Comparison of ENCODE assay signal across 1 cellular context in the genomic region with DNA sequence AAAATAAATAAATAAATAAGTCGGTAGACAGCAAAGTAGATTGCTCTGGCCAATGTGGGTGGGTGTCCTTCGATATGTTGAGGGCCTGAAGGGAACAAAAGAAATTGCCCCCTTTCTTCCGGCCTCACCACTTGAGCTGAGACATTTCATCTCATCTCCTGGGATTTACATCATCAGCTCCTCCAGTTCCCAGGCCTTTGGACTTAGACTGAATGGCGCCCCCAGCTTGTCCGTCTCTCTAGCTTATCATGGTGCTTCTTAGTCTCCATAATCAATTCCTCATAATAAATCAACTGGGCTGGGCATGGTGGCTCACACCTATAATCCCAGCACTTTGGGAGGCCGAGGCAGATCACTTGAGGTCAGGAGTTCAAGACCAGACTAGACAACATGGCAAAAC.
TF ChIP-seq lines count a peak whose summit lies in the region.

No MANE protein-coding gene starts in this region.

TF ChIP-seq in HepG2, 621 proteins besides CTCF, POLR2A, EP300 and RAD21:
- TF ChIP-seq ZNF788 (CRISPR knock-in tag; IDR thresholded peaks at IDR 0.05; ENCODE audit: borderline replicate concordance) (no peak), ZNF547 (CRISPR knock-in tag; IDR thresholded peaks at IDR 0.05) (no peak), ATM (IDR thresholded peaks at IDR 0.05; ENCODE audit: borderline replicate concordance) (no peak), MTA1 (CRISPR knock-in tag; IDR thresholded peaks at IDR 0.05; ENCODE audit: borderline replicate concordance) (no peak), HMG20B (CRISPR knock-in tag; conservative IDR thresholded peaks at IDR 0.05) (no peak), ZZZ3 (CRISPR knock-in tag; IDR thresholded peaks at IDR 0.05; ENCODE audit: borderline replicate concordance) (no peak), ZBTB8A (CRISPR knock-in tag; IDR thresholded peaks at IDR 0.05; ENCODE audit: borderline replicate concordance, low read depth) (no peak), ZFP62 (CRISPR knock-in tag; IDR thresholded peaks at IDR 0.05) (no peak), MIER3 (CRISPR knock-in tag; IDR thresholded peaks at IDR 0.05; ENCODE audit: borderline replicate concordance) (no peak), SOX6 (IDR thresholded peaks at IDR 0.05) (no peak), SOX6 (CRISPR knock-in tag; IDR thresholded peaks at IDR 0.05) (peak; percentile 33; the same call in 1 of the 2 replicates), ZNF263 (CRISPR knock-in tag; IDR thresholded peaks at IDR 0.05) (no peak), RBM22 (optimal IDR thresholded peaks at IDR 0.05; ENCODE audit: low read length) (no peak), ZC3H4 (CRISPR knock-in tag; IDR thresholded peaks at IDR 0.05; ENCODE audit: borderline replicate concordance) (no peak), HNF4G (IDR thresholded peaks at IDR 0.05; ENCODE audit: borderline replicate concordance, low read depth, low read length) (0 out of 2 replicates have a peak, but pooled peaks have one; percentile 17), HNF4G (CRISPR knock-in tag; IDR thresholded peaks at IDR 0.05; ENCODE audit: borderline replicate concordance, low read depth) (no peak), ZSCAN21 (CRISPR knock-in tag; IDR thresholded peaks at IDR 0.05; ENCODE audit: borderline replicate concordance) (no peak), ZNF724P (CRISPR knock-in tag; IDR thresholded peaks at IDR 0.05; ENCODE audit: borderline replicate concordance) (no peak), ZNF7 (CRISPR knock-in tag; IDR thresholded peaks at IDR 0.05) (0 out of 2 replicates have a peak, but pooled peaks have one; percentile 30), ZNF777 (CRISPR knock-in tag; IDR thresholded peaks at IDR 0.05) (no peak)
- TF ChIP-seq, protein P1, sequence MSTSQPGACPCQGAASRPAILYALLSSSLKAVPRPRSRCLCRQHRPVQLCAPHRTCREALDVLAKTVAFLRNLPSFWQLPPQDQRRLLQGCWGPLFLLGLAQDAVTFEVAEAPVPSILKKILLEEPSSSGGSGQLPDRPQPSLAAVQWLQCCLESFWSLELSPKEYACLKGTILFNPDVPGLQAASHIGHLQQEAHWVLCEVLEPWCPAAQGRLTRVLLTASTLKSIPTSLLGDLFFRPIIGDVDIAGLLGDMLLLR (CRISPR knock-in tag; IDR thresholded peaks at IDR 0.05): no peak
- TF ChIP-seq, protein P2, sequence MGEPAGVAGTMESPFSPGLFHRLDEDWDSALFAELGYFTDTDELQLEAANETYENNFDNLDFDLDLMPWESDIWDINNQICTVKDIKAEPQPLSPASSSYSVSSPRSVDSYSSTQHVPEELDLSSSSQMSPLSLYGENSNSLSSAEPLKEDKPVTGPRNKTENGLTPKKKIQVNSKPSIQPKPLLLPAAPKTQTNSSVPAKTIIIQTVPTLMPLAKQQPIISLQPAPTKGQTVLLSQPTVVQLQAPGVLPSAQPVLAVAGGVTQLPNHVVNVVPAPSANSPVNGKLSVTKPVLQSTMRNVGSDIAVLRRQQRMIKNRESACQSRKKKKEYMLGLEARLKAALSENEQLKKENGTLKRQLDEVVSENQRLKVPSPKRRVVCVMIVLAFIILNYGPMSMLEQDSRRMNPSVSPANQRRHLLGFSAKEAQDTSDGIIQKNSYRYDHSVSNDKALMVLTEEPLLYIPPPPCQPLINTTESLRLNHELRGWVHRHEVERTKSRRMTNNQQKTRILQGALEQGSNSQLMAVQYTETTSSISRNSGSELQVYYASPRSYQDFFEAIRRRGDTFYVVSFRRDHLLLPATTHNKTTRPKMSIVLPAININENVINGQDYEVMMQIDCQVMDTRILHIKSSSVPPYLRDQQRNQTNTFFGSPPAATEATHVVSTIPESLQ (CRISPR knock-in tag; conservative IDR thresholded peaks at IDR 0.05): no peak
- TF ChIP-seq, protein P3, sequence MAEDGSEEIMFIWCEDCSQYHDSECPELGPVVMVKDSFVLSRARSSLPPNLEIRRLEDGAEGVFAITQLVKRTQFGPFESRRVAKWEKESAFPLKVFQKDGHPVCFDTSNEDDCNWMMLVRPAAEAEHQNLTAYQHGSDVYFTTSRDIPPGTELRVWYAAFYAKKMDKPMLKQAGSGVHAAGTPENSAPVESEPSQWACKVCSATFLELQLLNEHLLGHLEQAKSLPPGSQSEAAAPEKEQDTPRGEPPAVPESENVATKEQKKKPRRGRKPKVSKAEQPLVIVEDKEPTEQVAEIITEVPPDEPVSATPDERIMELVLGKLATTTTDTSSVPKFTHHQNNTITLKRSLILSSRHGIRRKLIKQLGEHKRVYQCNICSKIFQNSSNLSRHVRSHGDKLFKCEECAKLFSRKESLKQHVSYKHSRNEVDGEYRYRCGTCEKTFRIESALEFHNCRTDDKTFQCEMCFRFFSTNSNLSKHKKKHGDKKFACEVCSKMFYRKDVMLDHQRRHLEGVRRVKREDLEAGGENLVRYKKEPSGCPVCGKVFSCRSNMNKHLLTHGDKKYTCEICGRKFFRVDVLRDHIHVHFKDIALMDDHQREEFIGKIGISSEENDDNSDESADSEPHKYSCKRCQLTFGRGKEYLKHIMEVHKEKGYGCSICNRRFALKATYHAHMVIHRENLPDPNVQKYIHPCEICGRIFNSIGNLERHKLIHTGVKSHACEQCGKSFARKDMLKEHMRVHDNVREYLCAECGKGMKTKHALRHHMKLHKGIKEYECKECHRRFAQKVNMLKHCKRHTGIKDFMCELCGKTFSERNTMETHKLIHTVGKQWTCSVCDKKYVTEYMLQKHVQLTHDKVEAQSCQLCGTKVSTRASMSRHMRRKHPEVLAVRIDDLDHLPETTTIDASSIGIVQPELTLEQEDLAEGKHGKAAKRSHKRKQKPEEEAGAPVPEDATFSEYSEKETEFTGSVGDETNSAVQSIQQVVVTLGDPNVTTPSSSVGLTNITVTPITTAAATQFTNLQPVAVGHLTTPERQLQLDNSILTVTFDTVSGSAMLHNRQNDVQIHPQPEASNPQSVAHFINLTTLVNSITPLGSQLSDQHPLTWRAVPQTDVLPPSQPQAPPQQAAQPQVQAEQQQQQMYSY (CRISPR knock-in tag; IDR thresholded peaks at IDR 0.05): no peak
- TF ChIP-seq, protein P4, sequence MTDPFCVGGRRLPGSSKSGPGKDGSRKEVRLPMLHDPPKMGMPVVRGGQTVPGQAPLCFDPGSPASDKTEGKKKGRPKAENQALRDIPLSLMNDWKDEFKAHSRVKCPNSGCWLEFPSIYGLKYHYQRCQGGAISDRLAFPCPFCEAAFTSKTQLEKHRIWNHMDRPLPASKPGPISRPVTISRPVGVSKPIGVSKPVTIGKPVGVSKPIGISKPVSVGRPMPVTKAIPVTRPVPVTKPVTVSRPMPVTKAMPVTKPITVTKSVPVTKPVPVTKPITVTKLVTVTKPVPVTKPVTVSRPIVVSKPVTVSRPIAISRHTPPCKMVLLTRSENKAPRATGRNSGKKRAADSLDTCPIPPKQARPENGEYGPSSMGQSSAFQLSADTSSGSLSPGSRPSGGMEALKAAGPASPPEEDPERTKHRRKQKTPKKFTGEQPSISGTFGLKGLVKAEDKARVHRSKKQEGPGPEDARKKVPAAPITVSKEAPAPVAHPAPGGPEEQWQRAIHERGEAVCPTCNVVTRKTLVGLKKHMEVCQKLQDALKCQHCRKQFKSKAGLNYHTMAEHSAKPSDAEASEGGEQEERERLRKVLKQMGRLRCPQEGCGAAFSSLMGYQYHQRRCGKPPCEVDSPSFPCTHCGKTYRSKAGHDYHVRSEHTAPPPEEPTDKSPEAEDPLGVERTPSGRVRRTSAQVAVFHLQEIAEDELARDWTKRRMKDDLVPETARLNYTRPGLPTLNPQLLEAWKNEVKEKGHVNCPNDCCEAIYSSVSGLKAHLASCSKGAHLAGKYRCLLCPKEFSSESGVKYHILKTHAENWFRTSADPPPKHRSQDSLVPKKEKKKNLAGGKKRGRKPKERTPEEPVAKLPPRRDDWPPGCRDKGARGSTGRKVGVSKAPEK (CRISPR knock-in tag; IDR thresholded peaks at IDR 0.05; ENCODE audit: borderline replicate concordance): no peak
- TF ChIP-seq, protein P5, sequence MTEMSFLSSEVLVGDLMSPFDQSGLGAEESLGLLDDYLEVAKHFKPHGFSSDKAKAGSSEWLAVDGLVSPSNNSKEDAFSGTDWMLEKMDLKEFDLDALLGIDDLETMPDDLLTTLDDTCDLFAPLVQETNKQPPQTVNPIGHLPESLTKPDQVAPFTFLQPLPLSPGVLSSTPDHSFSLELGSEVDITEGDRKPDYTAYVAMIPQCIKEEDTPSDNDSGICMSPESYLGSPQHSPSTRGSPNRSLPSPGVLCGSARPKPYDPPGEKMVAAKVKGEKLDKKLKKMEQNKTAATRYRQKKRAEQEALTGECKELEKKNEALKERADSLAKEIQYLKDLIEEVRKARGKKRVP (CRISPR knock-in tag; IDR thresholded peaks at IDR 0.05): 0 out of 4 replicates have a peak, but pooled peaks of 1 of the 2 experiments have one; percentile 28
- TF ChIP-seq, protein P6, sequence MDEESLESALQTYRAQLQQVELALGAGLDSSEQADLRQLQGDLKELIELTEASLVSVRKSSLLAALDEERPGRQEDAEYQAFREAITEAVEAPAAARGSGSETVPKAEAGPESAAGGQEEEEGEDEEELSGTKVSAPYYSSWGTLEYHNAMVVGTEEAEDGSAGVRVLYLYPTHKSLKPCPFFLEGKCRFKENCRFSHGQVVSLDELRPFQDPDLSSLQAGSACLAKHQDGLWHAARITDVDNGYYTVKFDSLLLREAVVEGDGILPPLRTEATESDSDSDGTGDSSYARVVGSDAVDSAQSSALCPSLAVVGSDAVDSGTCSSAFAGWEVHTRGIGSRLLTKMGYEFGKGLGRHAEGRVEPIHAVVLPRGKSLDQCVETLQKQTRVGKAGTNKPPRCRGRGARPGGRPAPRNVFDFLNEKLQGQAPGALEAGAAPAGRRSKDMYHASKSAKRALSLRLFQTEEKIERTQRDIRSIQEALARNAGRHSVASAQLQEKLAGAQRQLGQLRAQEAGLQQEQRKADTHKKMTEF (CRISPR knock-in tag; IDR thresholded peaks at IDR 0.05): no peak
- TF ChIP-seq, protein P7, sequence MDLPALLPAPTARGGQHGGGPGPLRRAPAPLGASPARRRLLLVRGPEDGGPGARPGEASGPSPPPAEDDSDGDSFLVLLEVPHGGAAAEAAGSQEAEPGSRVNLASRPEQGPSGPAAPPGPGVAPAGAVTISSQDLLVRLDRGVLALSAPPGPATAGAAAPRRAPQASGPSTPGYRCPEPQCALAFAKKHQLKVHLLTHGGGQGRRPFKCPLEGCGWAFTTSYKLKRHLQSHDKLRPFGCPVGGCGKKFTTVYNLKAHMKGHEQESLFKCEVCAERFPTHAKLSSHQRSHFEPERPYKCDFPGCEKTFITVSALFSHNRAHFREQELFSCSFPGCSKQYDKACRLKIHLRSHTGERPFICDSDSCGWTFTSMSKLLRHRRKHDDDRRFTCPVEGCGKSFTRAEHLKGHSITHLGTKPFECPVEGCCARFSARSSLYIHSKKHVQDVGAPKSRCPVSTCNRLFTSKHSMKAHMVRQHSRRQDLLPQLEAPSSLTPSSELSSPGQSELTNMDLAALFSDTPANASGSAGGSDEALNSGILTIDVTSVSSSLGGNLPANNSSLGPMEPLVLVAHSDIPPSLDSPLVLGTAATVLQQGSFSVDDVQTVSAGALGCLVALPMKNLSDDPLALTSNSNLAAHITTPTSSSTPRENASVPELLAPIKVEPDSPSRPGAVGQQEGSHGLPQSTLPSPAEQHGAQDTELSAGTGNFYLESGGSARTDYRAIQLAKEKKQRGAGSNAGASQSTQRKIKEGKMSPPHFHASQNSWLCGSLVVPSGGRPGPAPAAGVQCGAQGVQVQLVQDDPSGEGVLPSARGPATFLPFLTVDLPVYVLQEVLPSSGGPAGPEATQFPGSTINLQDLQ (CRISPR knock-in tag; IDR thresholded peaks at IDR 0.05): no peak
- TF ChIP-seq, protein P8, sequence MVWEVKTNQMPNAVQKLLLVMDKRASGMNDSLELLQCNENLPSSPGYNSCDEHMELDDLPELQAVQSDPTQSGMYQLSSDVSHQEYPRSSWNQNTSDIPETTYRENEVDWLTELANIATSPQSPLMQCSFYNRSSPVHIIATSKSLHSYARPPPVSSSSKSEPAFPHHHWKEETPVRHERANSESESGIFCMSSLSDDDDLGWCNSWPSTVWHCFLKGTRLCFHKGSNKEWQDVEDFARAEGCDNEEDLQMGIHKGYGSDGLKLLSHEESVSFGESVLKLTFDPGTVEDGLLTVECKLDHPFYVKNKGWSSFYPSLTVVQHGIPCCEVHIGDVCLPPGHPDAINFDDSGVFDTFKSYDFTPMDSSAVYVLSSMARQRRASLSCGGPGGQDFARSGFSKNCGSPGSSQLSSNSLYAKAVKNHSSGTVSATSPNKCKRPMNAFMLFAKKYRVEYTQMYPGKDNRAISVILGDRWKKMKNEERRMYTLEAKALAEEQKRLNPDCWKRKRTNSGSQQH (CRISPR knock-in tag; IDR thresholded peaks at IDR 0.05; ENCODE audit: low read depth): no peak
